ENCODE assay signal across 1 cellular context in the genomic region with DNA sequence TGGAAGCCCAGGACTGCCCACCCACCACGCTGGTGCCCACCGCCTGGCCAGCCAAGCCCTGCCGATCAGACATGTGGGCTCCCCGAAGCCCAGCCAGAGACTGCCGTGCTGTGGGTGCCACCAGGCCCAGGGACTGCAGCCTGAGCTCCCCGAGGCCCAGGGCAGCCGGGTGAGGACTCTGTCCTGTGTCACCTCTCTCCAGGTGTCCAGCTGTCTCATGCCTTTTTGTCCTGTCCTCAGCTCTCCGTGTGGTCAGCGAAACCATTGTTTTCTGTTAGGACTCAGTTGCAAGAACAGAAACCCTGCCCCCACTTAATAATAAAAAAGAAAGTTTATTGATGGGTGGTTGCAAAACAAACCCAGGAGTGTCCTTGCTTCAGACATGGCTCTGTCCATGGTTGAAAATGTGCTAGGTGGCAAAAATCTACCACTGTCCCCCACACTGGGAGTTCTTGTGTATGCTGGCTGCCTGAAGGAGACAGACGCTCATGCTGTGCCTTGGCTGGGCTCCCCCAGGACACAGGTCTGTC.
TF ChIP-seq lines count a peak whose summit lies in the region.

No MANE protein-coding gene starts in this region.

TF ChIP-seq in GM23338, 12 proteins besides CTCF, POLR2A, EP300 and RAD21:
- TF ChIP-seq CREB1 (CRISPR knock-in tag; IDR thresholded peaks at IDR 0.05; ENCODE audit: low read depth) (no peak), JUNB (IDR thresholded peaks at IDR 0.05; ENCODE audit: unreplicated experiment) (no peak), STAT1 (IDR thresholded peaks at IDR 0.05; ENCODE audit: unreplicated experiment) (no peak), POLR2AphosphoS5 (IDR thresholded peaks at IDR 0.05; ENCODE audit: low read depth) (no peak), ZNF331 (CRISPR knock-in tag; IDR thresholded peaks at IDR 0.05; ENCODE audit: low read depth) (no peak), EZH2 (IDR thresholded peaks at IDR 0.05; ENCODE audit: low read depth, unreplicated experiment) (no peak), NANOG (IDR thresholded peaks at IDR 0.05; ENCODE audit: borderline replicate concordance) (no peak), ZNF114 (CRISPR knock-in tag; IDR thresholded peaks at IDR 0.05) (no peak), EZH2phosphoT487 (IDR thresholded peaks at IDR 0.05; ENCODE audit: unreplicated experiment) (no peak)
- TF ChIP-seq, protein P1, sequence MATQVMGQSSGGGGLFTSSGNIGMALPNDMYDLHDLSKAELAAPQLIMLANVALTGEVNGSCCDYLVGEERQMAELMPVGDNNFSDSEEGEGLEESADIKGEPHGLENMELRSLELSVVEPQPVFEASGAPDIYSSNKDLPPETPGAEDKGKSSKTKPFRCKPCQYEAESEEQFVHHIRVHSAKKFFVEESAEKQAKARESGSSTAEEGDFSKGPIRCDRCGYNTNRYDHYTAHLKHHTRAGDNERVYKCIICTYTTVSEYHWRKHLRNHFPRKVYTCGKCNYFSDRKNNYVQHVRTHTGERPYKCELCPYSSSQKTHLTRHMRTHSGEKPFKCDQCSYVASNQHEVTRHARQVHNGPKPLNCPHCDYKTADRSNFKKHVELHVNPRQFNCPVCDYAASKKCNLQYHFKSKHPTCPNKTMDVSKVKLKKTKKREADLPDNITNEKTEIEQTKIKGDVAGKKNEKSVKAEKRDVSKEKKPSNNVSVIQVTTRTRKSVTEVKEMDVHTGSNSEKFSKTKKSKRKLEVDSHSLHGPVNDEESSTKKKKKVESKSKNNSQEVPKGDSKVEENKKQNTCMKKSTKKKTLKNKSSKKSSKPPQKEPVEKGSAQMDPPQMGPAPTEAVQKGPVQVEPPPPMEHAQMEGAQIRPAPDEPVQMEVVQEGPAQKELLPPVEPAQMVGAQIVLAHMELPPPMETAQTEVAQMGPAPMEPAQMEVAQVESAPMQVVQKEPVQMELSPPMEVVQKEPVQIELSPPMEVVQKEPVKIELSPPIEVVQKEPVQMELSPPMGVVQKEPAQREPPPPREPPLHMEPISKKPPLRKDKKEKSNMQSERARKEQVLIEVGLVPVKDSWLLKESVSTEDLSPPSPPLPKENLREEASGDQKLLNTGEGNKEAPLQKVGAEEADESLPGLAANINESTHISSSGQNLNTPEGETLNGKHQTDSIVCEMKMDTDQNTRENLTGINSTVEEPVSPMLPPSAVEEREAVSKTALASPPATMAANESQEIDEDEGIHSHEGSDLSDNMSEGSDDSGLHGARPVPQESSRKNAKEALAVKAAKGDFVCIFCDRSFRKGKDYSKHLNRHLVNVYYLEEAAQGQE (IDR thresholded peaks at IDR 0.05; ENCODE audit: unreplicated experiment) = no peak
- TF ChIP-seq, protein P2, sequence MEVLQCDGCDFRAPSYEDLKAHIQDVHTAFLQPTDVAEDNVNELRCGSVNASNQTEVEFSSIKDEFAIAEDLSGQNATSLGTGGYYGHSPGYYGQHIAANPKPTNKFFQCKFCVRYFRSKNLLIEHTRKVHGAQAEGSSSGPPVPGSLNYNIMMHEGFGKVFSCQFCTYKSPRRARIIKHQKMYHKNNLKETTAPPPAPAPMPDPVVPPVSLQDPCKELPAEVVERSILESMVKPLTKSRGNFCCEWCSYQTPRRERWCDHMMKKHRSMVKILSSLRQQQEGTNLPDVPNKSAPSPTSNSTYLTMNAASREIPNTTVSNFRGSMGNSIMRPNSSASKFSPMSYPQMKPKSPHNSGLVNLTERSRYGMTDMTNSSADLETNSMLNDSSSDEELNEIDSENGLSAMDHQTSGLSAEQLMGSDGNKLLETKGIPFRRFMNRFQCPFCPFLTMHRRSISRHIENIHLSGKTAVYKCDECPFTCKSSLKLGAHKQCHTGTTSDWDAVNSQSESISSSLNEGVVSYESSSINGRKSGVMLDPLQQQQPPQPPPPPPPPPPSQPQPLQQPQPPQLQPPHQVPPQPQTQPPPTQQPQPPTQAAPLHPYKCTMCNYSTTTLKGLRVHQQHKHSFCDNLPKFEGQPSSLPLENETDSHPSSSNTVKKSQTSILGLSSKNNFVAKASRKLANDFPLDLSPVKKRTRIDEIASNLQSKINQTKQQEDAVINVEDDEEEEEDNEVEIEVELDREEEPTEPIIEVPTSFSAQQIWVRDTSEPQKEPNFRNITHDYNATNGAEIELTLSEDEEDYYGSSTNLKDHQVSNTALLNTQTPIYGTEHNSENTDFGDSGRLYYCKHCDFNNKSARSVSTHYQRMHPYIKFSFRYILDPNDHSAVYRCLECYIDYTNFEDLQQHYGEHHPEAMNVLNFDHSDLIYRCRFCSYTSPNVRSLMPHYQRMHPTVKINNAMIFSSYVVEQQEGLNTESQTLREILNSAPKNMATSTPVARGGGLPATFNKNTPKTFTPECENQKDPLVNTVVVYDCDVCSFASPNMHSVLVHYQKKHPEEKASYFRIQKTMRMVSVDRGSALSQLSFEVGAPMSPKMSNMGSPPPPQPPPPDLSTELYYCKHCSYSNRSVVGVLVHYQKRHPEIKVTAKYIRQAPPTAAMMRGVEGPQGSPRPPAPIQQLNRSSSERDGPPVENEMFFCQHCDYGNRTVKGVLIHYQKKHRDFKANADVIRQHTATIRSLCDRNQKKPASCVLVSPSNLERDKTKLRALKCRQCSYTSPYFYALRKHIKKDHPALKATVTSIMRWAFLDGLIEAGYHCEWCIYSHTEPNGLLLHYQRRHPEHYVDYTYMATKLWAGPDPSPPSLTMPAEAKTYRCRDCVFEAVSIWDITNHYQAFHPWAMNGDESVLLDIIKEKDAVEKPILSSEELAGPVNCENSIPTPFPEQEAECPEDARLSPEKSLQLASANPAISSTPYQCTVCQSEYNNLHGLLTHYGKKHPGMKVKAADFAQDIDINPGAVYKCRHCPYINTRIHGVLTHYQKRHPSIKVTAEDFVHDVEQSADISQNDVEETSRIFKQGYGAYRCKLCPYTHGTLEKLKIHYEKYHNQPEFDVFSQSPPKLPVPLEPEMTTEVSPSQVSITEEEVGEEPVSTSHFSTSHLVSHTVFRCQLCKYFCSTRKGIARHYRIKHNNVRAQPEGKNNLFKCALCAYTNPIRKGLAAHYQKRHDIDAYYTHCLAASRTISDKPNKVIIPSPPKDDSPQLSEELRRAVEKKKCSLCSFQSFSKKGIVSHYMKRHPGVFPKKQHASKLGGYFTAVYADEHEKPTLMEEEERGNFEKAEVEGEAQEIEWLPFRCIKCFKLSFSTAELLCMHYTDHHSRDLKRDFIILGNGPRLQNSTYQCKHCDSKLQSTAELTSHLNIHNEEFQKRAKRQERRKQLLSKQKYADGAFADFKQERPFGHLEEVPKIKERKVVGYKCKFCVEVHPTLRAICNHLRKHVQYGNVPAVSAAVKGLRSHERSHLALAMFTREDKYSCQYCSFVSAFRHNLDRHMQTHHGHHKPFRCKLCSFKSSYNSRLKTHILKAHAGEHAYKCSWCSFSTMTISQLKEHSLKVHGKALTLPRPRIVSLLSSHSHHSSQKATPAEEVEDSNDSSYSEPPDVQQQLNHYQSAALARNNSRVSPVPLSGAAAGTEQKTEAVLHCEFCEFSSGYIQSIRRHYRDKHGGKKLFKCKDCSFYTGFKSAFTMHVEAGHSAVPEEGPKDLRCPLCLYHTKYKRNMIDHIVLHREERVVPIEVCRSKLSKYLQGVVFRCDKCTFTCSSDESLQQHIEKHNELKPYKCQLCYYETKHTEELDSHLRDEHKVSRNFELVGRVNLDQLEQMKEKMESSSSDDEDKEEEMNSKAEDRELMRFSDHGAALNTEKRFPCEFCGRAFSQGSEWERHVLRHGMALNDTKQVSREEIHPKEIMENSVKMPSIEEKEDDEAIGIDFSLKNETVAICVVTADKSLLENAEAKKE (CRISPR knock-in tag; IDR thresholded peaks at IDR 0.05) = no peak
- TF ChIP-seq, protein P3, sequence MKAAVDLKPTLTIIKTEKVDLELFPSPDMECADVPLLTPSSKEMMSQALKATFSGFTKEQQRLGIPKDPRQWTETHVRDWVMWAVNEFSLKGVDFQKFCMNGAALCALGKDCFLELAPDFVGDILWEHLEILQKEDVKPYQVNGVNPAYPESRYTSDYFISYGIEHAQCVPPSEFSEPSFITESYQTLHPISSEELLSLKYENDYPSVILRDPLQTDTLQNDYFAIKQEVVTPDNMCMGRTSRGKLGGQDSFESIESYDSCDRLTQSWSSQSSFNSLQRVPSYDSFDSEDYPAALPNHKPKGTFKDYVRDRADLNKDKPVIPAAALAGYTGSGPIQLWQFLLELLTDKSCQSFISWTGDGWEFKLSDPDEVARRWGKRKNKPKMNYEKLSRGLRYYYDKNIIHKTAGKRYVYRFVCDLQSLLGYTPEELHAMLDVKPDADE (IDR thresholded peaks at IDR 0.05) = no peak
